ENCODE assay signal across 19 cellular contexts in the genomic region with DNA sequence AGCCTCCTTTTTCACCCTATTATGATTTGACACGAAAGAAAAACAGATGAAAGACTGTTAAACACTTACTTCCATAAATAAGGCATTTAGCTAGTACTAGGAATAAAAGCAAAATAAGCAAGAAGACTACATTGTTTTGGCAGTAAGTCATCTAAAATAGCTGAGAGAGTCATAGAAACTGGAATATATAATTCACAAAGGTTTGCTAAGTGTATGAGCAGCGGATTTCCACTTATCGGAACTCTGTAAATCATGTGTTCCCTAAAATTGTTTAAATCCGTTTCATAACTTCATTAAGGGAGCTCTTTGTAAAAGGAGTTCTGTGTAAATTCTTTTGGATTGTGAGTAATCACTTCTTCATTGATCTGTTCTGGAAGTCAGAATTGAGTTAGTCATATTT.
DNase-seq lines count a peak whose midpoint lies in the region; ATAC-seq and TF ChIP-seq lines count a peak whose summit lies in the region.
"Had no signal": no experiment of that assay in that cellular context is flagged by ENCODE, and none has a peak within 500 bp of the region (broad histone marks: within the 10 kb centered on the region; RNA-seq: fewer than 3 reads in every experiment).

No MANE protein-coding gene starts in this region.

- CTCF ChIA-PET in PC-9 (lab: Charles Lee) = no interaction called here
- CTCF ChIA-PET in activated naive CD4-positive, alpha-beta T cell treated with anti-CD3 and anti-CD28 coated beads, Interleukin-2, amount 10 ng/mL, durations not matched to agents 7 days and 5 days (lab: Charles Lee) = no interaction called here

- H3K9me3 ChIP-seq in left ventricle myocardium inferior (replicated peaks) (no peaks in the 10 kb centered on the region), PC-9 (ENCODE audit: insufficient read depth, low read depth) (no peaks in the 10 kb centered on the region), psoas muscle (no peaks in the 10 kb centered on the region)
- H3K9me3 ChIP-seq: HAP-1 had no signal

- H3K4me1 ChIP-seq in left ventricle myocardium inferior = peaks cover 20% of the 10 kb centered on the region
- no peaks in the 10 kb centered on the region for H3K4me1 ChIP-seq in PC-9 (replicated peaks; ENCODE audit: insufficient read depth)
- no peaks in the 10 kb centered on the region for H3K4me1 ChIP-seq in psoas muscle
- H3K4me1 ChIP-seq: BLaER1 treated with 17β-estradiol and CSF1 and Interleukin-3, amounts not matched to agents 10 nM and 100 nM; HAP-1 had no signal

- peaks cover 10% of the 10 kb centered on the region for H3K4me1 Mint-ChIP-seq in activated naive CD4-positive, alpha-beta T cell treated with anti-CD3 and anti-CD28 coated beads, Interleukin-2, amount 10 ng/mL, durations not matched to agents 7 days and 5 days

- H3K27ac ChIP-seq in left ventricle myocardium inferior (replicated peaks) (peak overlapping the region; percentile 57), PC-9 (no peak overlapping the region), psoas muscle (no peak overlapping the region)
- H3K27ac ChIP-seq: BLaER1 treated with 17β-estradiol and CSF1 and Interleukin-3, amounts not matched to agents 10 nM and 100 nM; GM23248 had no signal

- no peak for ATAC-seq in Right ventricle myocardium superior (ENCODE audit: poor library complexity)
- no peak for ATAC-seq in psoas muscle
- no peak for ATAC-seq in GM21619 (IDR thresholded peaks at IDR 0.05; ENCODE audit: unreplicated experiment)
- ATAC-seq: CD8-positive, alpha-beta T cell; GM12878; HepG2 had no signal

- H3K27me3 Mint-ChIP-seq in activated naive CD4-positive, alpha-beta T cell treated with anti-CD3 and anti-CD28 coated beads, Interleukin-2, amount 10 ng/mL, durations not matched to agents 7 days and 5 days = no peaks in the 10 kb centered on the region
- H3K27me3 Mint-ChIP-seq: B cell had no signal

- H3K27me3 ChIP-seq in left ventricle myocardium inferior (ENCODE audit: low read depth) (no peaks in the 10 kb centered on the region), PC-9 (ENCODE audit: insufficient read depth, low read depth) (no peaks in the 10 kb centered on the region), psoas muscle (ENCODE audit: insufficient read depth in 3 of 3, low read length in 2 of 3) (no peaks in the 10 kb centered on the region)
- H3K27me3 ChIP-seq: BLaER1 treated with 17β-estradiol and CSF1 and Interleukin-3, amounts not matched to agents 10 nM and 100 nM had no signal

- POLR2A ChIA-PET in PC-9 (lab: Charles Lee; ENCODE audit: unreplicated experiment) = no interaction called here

- 72 to 88% (median 85%) methylated on average over 4 of the region's 4 CpGs for WGBS in psoas muscle, 3 donors

- peaks cover 6% of the 10 kb centered on the region; the same call in 1 of the 2 replicates for H3K9me2 ChIP-seq in PC-9 (ENCODE audit: insufficient read depth)

- H3K4me3 Mint-ChIP-seq in activated naive CD4-positive, alpha-beta T cell treated with anti-CD3 and anti-CD28 coated beads, Interleukin-2, amount 10 ng/mL, durations not matched to agents 7 days and 5 days = no peak overlapping the region
- H3K4me3 Mint-ChIP-seq: B cell; CD8-positive, alpha-beta T cell had no signal

- no peaks in the 10 kb centered on the region for H3K79me2 ChIP-seq in PC-9 (ENCODE audit: low read depth)

- 0 out of 2 replicates have a peak overlapping the region, but pooled peaks have one; percentile 3 for H2AFZ ChIP-seq in PC-9
- H2AFZ ChIP-seq: GM23248 had no signal

- TF ChIP-seq CTCF in left ventricle myocardium inferior (IDR thresholded peaks at IDR 0.05; ENCODE audit: borderline replicate concordance) = no peak
- no peak for TF ChIP-seq CTCF in PC-9 (conservative IDR thresholded peaks at IDR 0.05)
- TF ChIP-seq CTCF in psoas muscle (IDR thresholded peaks at IDR 0.05) = no peak

- intact Hi-C loops in left ventricle myocardium inferior (cut with micrococcal nuclease) (no loop called here), Right ventricle myocardium superior (cut with DNase I) (no loop called here), PC-9 (cut with micrococcal nuclease; ENCODE audit: unreplicated experiment) (no loop called here), psoas muscle (cut with DNase I) (no loop called here)

- H3K9me3 Mint-ChIP-seq in activated naive CD4-positive, alpha-beta T cell treated with anti-CD3 and anti-CD28 coated beads, Interleukin-2, amount 10 ng/mL, durations not matched to agents 7 days and 5 days = peaks cover 16% of the 10 kb centered on the region
- H3K9me3 Mint-ChIP-seq: CD8-positive, alpha-beta T cell had no signal

- no peak overlapping the region for H3K4me3 ChIP-seq in left ventricle myocardium inferior
- H3K4me3 ChIP-seq in PC-9 = no peak overlapping the region
- H3K4me3 ChIP-seq in psoas muscle = no peak overlapping the region
- H3K4me3 ChIP-seq: BLaER1 treated with 17β-estradiol and CSF1 and Interleukin-3, amounts not matched to agents 10 nM and 100 nM; GM12878; GM23248; HAP-1 had no signal

- DNase-seq in left ventricle myocardium inferior = no peak
- DNase-seq in Right ventricle myocardium superior = no peak
- no peak for DNase-seq in PC-9
- DNase-seq in foreskin melanocyte = peak; percentile 91
- no peak for DNase-seq in psoas muscle
- DNase-seq in activated naive CD4-positive, alpha-beta T cell treated with anti-CD3 and anti-CD28 coated beads, Interleukin-2, amount 10 ng/mL, durations not matched to agents 7 days and 5 days = no peak
- DNase-seq: CD8-positive, alpha-beta T cell; COR-L47; DMS 273 treated with DMSO at 0.1 percent for 48 hours; DMS53; DND-41; EL; GM23248 had no signal

- H3F3A ChIP-seq in PC-9 (ENCODE audit: insufficient read depth, low read depth) = no peaks in the 10 kb centered on the region

- H3K27ac Mint-ChIP-seq in activated naive CD4-positive, alpha-beta T cell treated with anti-CD3 and anti-CD28 coated beads, Interleukin-2, amount 10 ng/mL, durations not matched to agents 7 days and 5 days = no peak overlapping the region
- H3K27ac Mint-ChIP-seq: B cell; CD8-positive, alpha-beta T cell had no signal

- no TSS peak for BruUV-seq in PC-9 (replicated peaks; lab: Mats Ljungman, UMichigan)

- H3K36me3 ChIP-seq in left ventricle myocardium inferior (no peaks in the 10 kb centered on the region), PC-9 (ENCODE audit: low read depth) (no peaks in the 10 kb centered on the region), psoas muscle (ENCODE audit: insufficient read depth in 1 of 2, low read depth in 1 of 2) (no peaks in the 10 kb centered on the region)
- H3K36me3 ChIP-seq: BLaER1 treated with 17β-estradiol and CSF1 and Interleukin-3, amounts not matched to agents 10 nM and 100 nM; HAP-1 had no signal

- H3K4me2 ChIP-seq in PC-9 = no peak overlapping the region
- H3K4me2 ChIP-seq: BLaER1 treated with 17β-estradiol and CSF1 and Interleukin-3, amounts not matched to agents 10 nM and 100 nM had no signal

- peaks cover 5% of the 10 kb centered on the region for H3K36me3 Mint-ChIP-seq in activated naive CD4-positive, alpha-beta T cell treated with anti-CD3 and anti-CD28 coated beads, Interleukin-2, amount 10 ng/mL, durations not matched to agents 7 days and 5 days
- H3K36me3 Mint-ChIP-seq: CD8-positive, alpha-beta T cell had no signal

- H4K20me1 ChIP-seq in PC-9 (ENCODE audit: insufficient read depth) = no peaks in the 10 kb centered on the region
- H4K20me1 ChIP-seq: BLaER1 treated with 17β-estradiol and CSF1 and Interleukin-3, amounts not matched to agents 10 nM and 100 nM had no signal
